Comparison of ENCODE assay signal across 1 cellular context in the genomic region with DNA sequence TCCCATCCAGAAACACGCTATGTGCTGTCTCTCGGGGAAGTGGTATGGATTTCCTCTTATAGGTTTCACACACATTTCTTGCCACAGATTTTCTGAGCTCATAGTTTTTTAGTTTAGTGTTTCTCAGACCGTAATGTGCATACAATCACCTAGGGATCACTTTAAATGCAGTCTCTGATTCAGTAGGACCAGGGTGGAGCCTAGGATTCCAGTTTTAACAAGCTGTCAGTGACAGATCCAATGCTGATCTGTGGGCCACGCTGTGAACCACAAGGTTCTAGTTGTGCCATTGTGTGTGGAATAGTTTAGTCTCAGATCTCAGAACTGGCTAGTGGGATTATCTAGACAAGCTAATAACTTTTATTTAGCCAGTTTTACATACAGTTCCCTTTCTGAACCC.
TF ChIP-seq lines count a peak whose summit lies in the region.

No MANE protein-coding gene starts in this region.

TF ChIP-seq in WTC11, 78 proteins besides CTCF, POLR2A, EP300 and RAD21 (continued from another document):
- TF ChIP-seq, protein P1, sequence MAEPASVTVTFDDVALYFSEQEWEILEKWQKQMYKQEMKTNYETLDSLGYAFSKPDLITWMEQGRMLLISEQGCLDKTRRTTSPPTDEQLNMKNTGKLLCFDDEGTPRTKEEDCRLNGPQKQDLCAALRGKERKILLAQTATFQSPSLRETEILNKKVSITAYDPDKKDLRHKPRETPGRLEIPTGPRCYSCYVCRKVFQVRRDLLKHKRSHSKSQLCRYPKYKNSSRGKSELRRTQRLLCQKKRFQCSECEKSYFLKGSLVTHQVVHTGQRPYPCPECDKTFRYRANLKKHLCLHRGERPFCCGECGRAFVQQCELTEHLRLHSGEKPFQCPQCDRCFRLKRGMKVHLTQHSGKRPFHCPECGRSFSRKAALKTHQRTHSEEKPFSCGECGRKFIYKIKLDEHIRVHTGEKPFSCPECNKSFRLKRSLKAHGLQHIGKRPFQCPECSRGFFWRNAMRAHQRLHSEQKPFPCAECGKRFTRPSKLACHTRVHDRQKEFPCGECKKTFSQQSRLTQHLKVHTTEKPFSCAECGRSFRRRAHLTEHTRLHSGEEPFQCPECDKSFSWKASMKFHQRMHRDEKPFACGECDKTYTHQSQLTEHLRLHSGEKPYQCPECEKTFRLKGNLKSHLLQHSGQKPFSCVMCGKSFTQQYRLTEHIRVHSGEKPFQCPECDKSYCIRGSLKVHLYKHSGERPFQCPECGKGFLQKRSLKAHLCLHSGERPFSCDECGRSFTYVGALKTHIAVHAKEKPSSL (CRISPR knock-in tag; conservative IDR thresholded peaks at IDR 0.05) = no peak
- TF ChIP-seq NFYB (CRISPR knock-in tag; conservative IDR thresholded peaks at IDR 0.05; ENCODE audit: low read depth) = no peak
